In the genomic region with DNA sequence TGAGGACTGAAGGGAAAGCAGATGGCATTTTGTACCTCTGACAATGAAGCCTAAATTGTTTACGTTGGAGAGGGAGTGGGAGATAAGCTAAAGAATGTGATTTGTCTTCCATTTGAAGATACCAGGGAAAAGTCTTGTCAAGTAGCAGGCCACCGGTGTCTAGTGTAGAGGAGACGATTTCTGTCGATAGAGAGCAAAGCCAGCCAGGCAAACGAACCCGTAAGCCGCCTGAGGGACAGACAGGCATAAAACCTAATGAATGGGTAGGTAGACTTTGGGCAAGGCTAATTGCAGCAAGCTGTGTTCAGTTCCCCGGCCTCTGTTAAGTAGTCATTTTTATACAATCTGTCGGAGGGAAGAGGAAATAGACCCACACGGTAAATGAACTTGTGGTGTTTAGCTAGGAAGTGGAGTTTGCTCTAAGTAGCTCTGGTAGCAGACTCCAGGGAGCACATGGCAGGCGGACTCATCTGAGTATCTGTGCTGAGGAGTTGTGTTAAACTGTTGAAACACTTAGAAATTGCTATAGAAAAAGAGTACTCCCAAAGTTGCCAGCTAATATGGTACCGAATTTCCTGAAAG, we compare ENCODE assay signal across 9 cellular contexts. TPM values are rescaled to one million over a fixed set of nuclear protein-coding genes. Genes with fewer than 3 reads are reported as not detected.
DNase-seq lines count a peak whose midpoint lies in the region; ATAC-seq and TF ChIP-seq lines count a peak whose summit lies in the region.
"Had no signal": no experiment of that assay in that cellular context is flagged by ENCODE, and none has a peak within 500 bp of the region (broad histone marks: within the 10 kb centered on the region; RNA-seq: fewer than 3 reads in every experiment).

No MANE protein-coding gene starts in this region.

- peaks cover 18 to 25% of the 10 kb centered on the region in 2 donors for H3K4me1 Mint-ChIP-seq in natural killer cell

- H3K36me3 ChIP-seq in PC-3 (ENCODE audit: low read depth, low read length), result no peaks in the 10 kb centered on the region

- no peaks in the 10 kb centered on the region for H4K20me1 ChIP-seq in PC-3 (ENCODE audit: low read length)

- H3K27me3 ChIP-seq in PC-3 (ENCODE audit: low read length), result no peaks in the 10 kb centered on the region

- POLR2A ChIA-PET in PC-3 (lab: Charles Lee; ENCODE audit: unreplicated experiment), result no interaction called here

- H3K4me1 ChIP-seq in PC-3 (ENCODE audit: insufficient read depth, low read length), result no peaks in the 10 kb centered on the region

- no peaks in the 10 kb centered on the region for H3K9me2 ChIP-seq in PC-3 (replicated peaks; ENCODE audit: low read length)

- BruUV-seq in PC-3 (replicated peaks; lab: Mats Ljungman, UMichigan), result no TSS peak

- DNase-seq in NCI-H69 (lab: John Stamatoyannopoulos, UW) (peak; percentile 64), natural killer cell (no peak), UCSD-AML1 (lab: John Stamatoyannopoulos, UW; ENCODE audit: unreplicated experiment) (no peak), 8988T (no peak), pons (ENCODE audit: low spot score) (no peak), PC-3 (no peak)
- DNase-seq: NCI-H2029 treated with DMSO at 0.1 percent for 48 hours had no signal

- peak overlapping the region; percentile 18 to 41 for H3K27ac Mint-ChIP-seq in natural killer cell

- no peak overlapping the region for H3K4me2 ChIP-seq in PC-3 (ENCODE audit: low read length)

- H3K27me3 Mint-ChIP-seq in natural killer cell (ENCODE audit: low read depth in 2 of 2), result no peaks in the 10 kb centered on the region

- H3K4me3 Mint-ChIP-seq in natural killer cell, result no peak overlapping the region

- no peaks in the 10 kb centered on the region for H3F3A ChIP-seq in PC-3 (ENCODE audit: low read length, unreplicated experiment)

- no peak overlapping the region for H3K9ac ChIP-seq in PC-3 (ENCODE audit: low read length)

- H3K36me3 Mint-ChIP-seq in natural killer cell, result peaks cover 17% of the 10 kb centered on the region

- TF ChIP-seq CTCF in natural killer cell (IDR thresholded peaks at IDR 0.05), result no peak
- no peak for TF ChIP-seq CTCF in PC-3 (conservative IDR thresholded peaks at IDR 0.05; ENCODE audit: low read depth, low read length)

- ATAC-seq in GM18861 (IDR thresholded peaks at IDR 0.05; ENCODE audit: unreplicated experiment), result peak; percentile 48
- peak; percentile 57 for ATAC-seq in GM21825 (IDR thresholded peaks at IDR 0.05; ENCODE audit: unreplicated experiment)
- ATAC-seq in natural killer cell, result no peak
- ATAC-seq in PC-3, result no peak

- CTCF ChIA-PET in PC-3 (lab: Charles Lee), result no interaction called here

- intact Hi-C loops in natural killer cell (cut with micrococcal nuclease), result no loop called here
- intact Hi-C loops in PC-3 (cut with micrococcal nuclease), result no loop called here

- no peaks in the 10 kb centered on the region for H3K79me2 ChIP-seq in PC-3 (ENCODE audit: low read length)

- no peaks in the 10 kb centered on the region for H3K9me3 Mint-ChIP-seq in natural killer cell

- no peak overlapping the region for H3K4me3 ChIP-seq in PC-3 (ENCODE audit: low read length)

- H3K9me3 ChIP-seq in PC-3 (ENCODE audit: low read length), result no peaks in the 10 kb centered on the region

- H3K27ac ChIP-seq in PC-3 (ENCODE audit: low read length), result no peak overlapping the region

- no peak overlapping the region for H2AFZ ChIP-seq in PC-3 (ENCODE audit: low read length)

RNA-seq across cellular contexts. Expression of gene SMARCA2, which starts 28.8 kb away (rescaled TPM):
- total RNA-seq in natural killer cell (100 to 1,000 TPM; 303 to 324 (median 308) TPM), PC-3 (2014; rRNA removed) (27.9 and 36.4 TPM in 2 replicates)

Comparison
In these comparisons a context has a peak if more than half of its experiments do, and no peak if none do; other contexts are left out.
1. ATAC-seq: peak in GM18861 (single experiment) and GM21825 (single experiment); none in natural killer cell (0 of 3) and PC-3 (single experiment).